10 cellular contexts compared by ENCODE assay signal in genomic region chr20:49887251-49887827, GRCh38. TPM values are rescaled to one million over a fixed set of nuclear protein-coding genes. Genes with fewer than 3 reads are reported as not detected.
DNase-seq lines count a peak whose midpoint lies in the region; ATAC-seq and TF ChIP-seq lines count a peak whose summit lies in the region.
"Had no signal": no experiment of that assay in that cellular context is flagged by ENCODE, and none has a peak within 500 bp of the region (broad histone marks: within the 10 kb centered on the region; RNA-seq: fewer than 3 reads in every experiment).

No MANE protein-coding gene starts in this region.

- no peak overlapping the region for H3K4me3 ChIP-seq in upper lobe of right lung

- no peaks in the 10 kb centered on the region for H3K27me3 Mint-ChIP-seq in activated naive CD4-positive, alpha-beta T cell treated with anti-CD3 and anti-CD28 coated beads for 36 hours (ENCODE audit: low read depth)
- no peaks in the 10 kb centered on the region for H3K27me3 Mint-ChIP-seq in nephron (ENCODE audit: low read depth)

- H3K27ac Mint-ChIP-seq in activated naive CD4-positive, alpha-beta T cell treated with anti-CD3 and anti-CD28 coated beads, Interleukin-2, amount 50 U/mL, for 72 hours = peak overlapping the region; percentile 76 to 85
- H3K27ac Mint-ChIP-seq in activated naive CD4-positive, alpha-beta T cell treated with anti-CD3 and anti-CD28 coated beads for 36 hours = no peak overlapping the region
- H3K27ac Mint-ChIP-seq in nephron = peak overlapping the region; percentile 9 to 84 (median 83)

- H3K4me3 Mint-ChIP-seq in activated naive CD4-positive, alpha-beta T cell treated with anti-CD3 and anti-CD28 coated beads for 36 hours = no peak overlapping the region
- H3K4me3 Mint-ChIP-seq in nephron = no peak overlapping the region

- TF ChIP-seq CTCF in nephron (IDR thresholded peaks at IDR 0.05; ENCODE audit: unreplicated experiment in 3 of 3) (no peak), upper lobe of right lung (IDR thresholded peaks at IDR 0.05) (no peak), GM13977 (IDR thresholded peaks at IDR 0.05; ENCODE audit: extremely low read depth, insufficient read depth, missing control alignments) (no peak)

- no peak for DNase-seq in activated naive CD4-positive, alpha-beta T cell treated with anti-CD3 and anti-CD28 coated beads, Interleukin-2, amount 50 U/mL, for 72 hours (ENCODE audit: low spot score in 2 of 2)
- no peak for DNase-seq in activated naive CD4-positive, alpha-beta T cell treated with anti-CD3 and anti-CD28 coated beads for 36 hours
- peak; percentile 94 for DNase-seq in epidermal melanocyte (ENCODE audit: insufficient read length, low spot score)
- DNase-seq in upper lobe of right lung = no peak
- DNase-seq in GM13977 (ENCODE audit: low spot score) = no peak
- DNase-seq: NCI-H345; stimulated activated CD4-positive, alpha-beta T cell treated with anti-CD3 and anti-CD28 coated beads, Interleukin-4, amount 100 ng/mL, for 24 hours had no signal

- no peaks in the 10 kb centered on the region for H3K9me3 Mint-ChIP-seq in activated naive CD4-positive, alpha-beta T cell treated with anti-CD3 and anti-CD28 coated beads, Interleukin-2, amount 50 U/mL, for 72 hours
- H3K9me3 Mint-ChIP-seq in activated naive CD4-positive, alpha-beta T cell treated with anti-CD3 and anti-CD28 coated beads for 36 hours = no peaks in the 10 kb centered on the region
- H3K9me3 Mint-ChIP-seq in nephron = no peaks in the 10 kb centered on the region

- in situ Hi-C loops in GM13977 (cut with MboI; ENCODE audit: low pct_unique_long_range_greater_than_20kb, low sequenced_read_pairs, unreplicated experiment) = no loop called here

- H3K4me1 Mint-ChIP-seq in activated naive CD4-positive, alpha-beta T cell treated with anti-CD3 and anti-CD28 coated beads for 36 hours (ENCODE audit: low read depth) = no peaks in the 10 kb centered on the region
- H3K4me1 Mint-ChIP-seq in nephron = peaks cover 54% of the 10 kb centered on the region

- H3K27me3 ChIP-seq in upper lobe of right lung = no peaks in the 10 kb centered on the region

- peak in 1 of 2 donors; percentile 8 for ATAC-seq in activated naive CD4-positive, alpha-beta T cell treated with anti-CD3 and anti-CD28 coated beads, Interleukin-2, amount 50 U/mL, for 72 hours
- ATAC-seq in upper lobe of right lung (peak; percentile 5), HG02798 (IDR thresholded peaks at IDR 0.05; ENCODE audit: poor library complexity, unreplicated experiment) (no peak), HG03442 (IDR thresholded peaks at IDR 0.05; ENCODE audit: unreplicated experiment) (no peak)

- peaks cover 44% of the 10 kb centered on the region for H3K4me1 ChIP-seq in upper lobe of right lung

- H3K36me3 Mint-ChIP-seq in activated naive CD4-positive, alpha-beta T cell treated with anti-CD3 and anti-CD28 coated beads, Interleukin-2, amount 50 U/mL, for 72 hours = peaks cover 0 to 6% of the 10 kb centered on the region in 2 donors
- peaks cover 9% of the 10 kb centered on the region for H3K36me3 Mint-ChIP-seq in activated naive CD4-positive, alpha-beta T cell treated with anti-CD3 and anti-CD28 coated beads for 36 hours (ENCODE audit: low read depth)
- peaks cover 20% of the 10 kb centered on the region for H3K36me3 Mint-ChIP-seq in nephron (ENCODE audit: low read depth)

- CTCF ChIA-PET in activated naive CD4-positive, alpha-beta T cell treated with anti-CD3 and anti-CD28 coated beads for 36 hours (lab: Charles Lee) = interaction anchor here (0.5 to 4.2 kb wide), 8 partner anchors 13 to 277 kb away, joined by 3 to 20 read pairs (median 5); no protein-coding TSS in a partner anchor

- H3K9me3 ChIP-seq in upper lobe of right lung = no peaks in the 10 kb centered on the region

- peaks cover 32% of the 10 kb centered on the region for H3K36me3 ChIP-seq in upper lobe of right lung

- intact Hi-C loops in activated naive CD4-positive, alpha-beta T cell treated with anti-CD3 and anti-CD28 coated beads for 36 hours (cut with micrococcal nuclease) = no loop called here
- intact Hi-C loops in upper lobe of right lung (cut with DNase I) = no loop called here

- peak overlapping the region; percentile 68 for H3K27ac ChIP-seq in upper lobe of right lung

RNA-seq across cellular contexts. Expression of gene SPATA2, which starts 28.0 kb away (rescaled TPM):
- total RNA-seq in activated naive CD4-positive, alpha-beta T cell treated with anti-CD3 and anti-CD28 coated beads, Interleukin-2, amount 50 U/mL, for 72 hours = 1 to 10 TPM; 7.2 to 7.9 TPM
- 1 to 10 TPM; 6.6 to 7.3 TPM for total RNA-seq in activated naive CD4-positive, alpha-beta T cell treated with anti-CD3 and anti-CD28 coated beads for 36 hours
- total RNA-seq in upper lobe of right lung = 8.7 TPM

RNA-seq across cellular contexts. Expression of gene RNF114, which starts 48.9 kb away (rescaled TPM):
- total RNA-seq in activated naive CD4-positive, alpha-beta T cell treated with anti-CD3 and anti-CD28 coated beads, Interleukin-2, amount 50 U/mL, for 72 hours = 10 to 100 TPM; 60.9 to 66.0 TPM
- 10 to 100 TPM; 72.3 to 76.5 TPM for total RNA-seq in activated naive CD4-positive, alpha-beta T cell treated with anti-CD3 and anti-CD28 coated beads for 36 hours
- 74.7 TPM for total RNA-seq in upper lobe of right lung
